Comparison of ENCODE assay signal across 10 cellular contexts in the genomic region with DNA sequence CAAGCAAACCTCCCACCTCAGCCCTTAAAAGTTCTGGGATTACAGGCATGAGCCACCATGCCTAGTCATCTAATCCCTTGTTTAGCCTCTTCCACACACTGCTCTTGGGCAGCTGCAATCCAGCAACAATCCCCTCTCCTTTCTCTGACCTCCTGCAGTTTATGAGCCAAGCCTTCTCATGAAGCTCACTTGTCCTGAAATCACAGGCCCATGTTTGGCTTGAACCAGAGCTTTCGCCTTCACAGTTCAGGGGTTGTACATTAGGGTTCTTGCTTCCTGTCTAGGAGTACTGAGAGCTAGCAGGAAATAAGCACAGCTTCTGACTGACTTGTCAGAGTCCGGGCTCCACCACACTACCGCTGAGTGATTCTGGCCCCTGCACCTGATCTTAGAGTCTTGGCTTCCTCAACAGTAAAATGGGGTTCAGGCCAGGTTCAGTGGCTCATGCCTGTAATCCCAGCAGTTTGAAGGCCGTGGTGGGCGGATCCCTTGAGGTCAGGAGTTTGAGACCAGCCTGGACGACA. TPM values are rescaled to one million over a fixed set of nuclear protein-coding genes. Genes with fewer than 3 reads are reported as not detected.
DNase-seq lines count a peak whose midpoint lies in the region; ATAC-seq lines count a peak whose summit lies in the region.
"Had no signal": no experiment of that assay in that cellular context is flagged by ENCODE, and none has a peak within 500 bp of the region (broad histone marks: within the 10 kb centered on the region; RNA-seq: fewer than 3 reads in every experiment).

No MANE protein-coding gene starts in this region.

- H3K27ac ChIP-seq in mesenchymal stem cell (ENCODE audit: low read length, poor library complexity, severe bottlenecking): no peak overlapping the region
- H3K27ac ChIP-seq: lower lobe of right lung, thoracic aorta had no signal

- no peak overlapping the region for H2BK12ac ChIP-seq in mesenchymal stem cell (ENCODE audit: low read length in 2 of 2)

- no peaks in the 10 kb centered on the region for H3K36me3 ChIP-seq in mesenchymal stem cell (ENCODE audit: control insufficient read depth in 1 of 2, insufficient read depth in 2 of 2, low read depth in 1 of 2, low read length in 2 of 2)
- H3K36me3 ChIP-seq: lower lobe of right lung, thoracic aorta had no signal

- WGBS in mesenchymal stem cell: 93% methylated on average over 6 of the region's 6 CpGs

- H3K27me3 ChIP-seq in mesenchymal stem cell (ENCODE audit: control insufficient read depth in 1 of 2, insufficient read depth in 1 of 2, low read length in 2 of 2): no peaks in the 10 kb centered on the region

- H2AFZ ChIP-seq in mesenchymal stem cell (ENCODE audit: low read depth, low read length): no peak overlapping the region

- no peak overlapping the region for H2AK5ac ChIP-seq in mesenchymal stem cell (ENCODE audit: low read length, severe bottlenecking)

- H2BK120ac ChIP-seq in mesenchymal stem cell (ENCODE audit: low read depth, low read length): no peak overlapping the region

- peak overlapping the region; percentile 94 for H3K27ac Mint-ChIP-seq in T-helper 17 cell

- no peaks in the 10 kb centered on the region for H3K4me1 ChIP-seq in mesenchymal stem cell (ENCODE audit: control insufficient read depth, insufficient read depth, low read depth, low read length)
- H3K4me1 ChIP-seq: lower lobe of right lung had no signal

- no peak overlapping the region for H3K18ac ChIP-seq in mesenchymal stem cell (ENCODE audit: low read depth in 1 of 2, low read length in 2 of 2)

- no peaks in the 10 kb centered on the region for H3K27me3 Mint-ChIP-seq in T-helper 17 cell

- H3K9ac ChIP-seq in mesenchymal stem cell (ENCODE audit: low read length): no peak overlapping the region

- ATAC-seq in GM18508 (IDR thresholded peaks at IDR 0.05; ENCODE audit: insufficient read depth, unreplicated experiment) (peak; percentile 61), HG02588 (IDR thresholded peaks at IDR 0.05; ENCODE audit: unreplicated experiment) (peak; percentile 86), T-helper 17 cell (peak; percentile 97)

- H3K9me3 ChIP-seq in T-helper 17 cell (ENCODE audit: control insufficient read depth, low read length, poor library complexity, severe bottlenecking) (no peaks in the 10 kb centered on the region), mesenchymal stem cell (ENCODE audit: control insufficient read depth, low read length) (no peaks in the 10 kb centered on the region)
- H3K9me3 ChIP-seq: lower lobe of right lung, thoracic aorta had no signal

- H3K14ac ChIP-seq in mesenchymal stem cell (ENCODE audit: low read length in 2 of 2): no peak overlapping the region

- no peak overlapping the region for H3K4me3 ChIP-seq in mesenchymal stem cell (ENCODE audit: insufficient read depth in 1 of 2, low read depth in 1 of 2, low read length in 2 of 2)
- H3K4me3 ChIP-seq: lower lobe of right lung, thoracic aorta had no signal

- H2BK5ac ChIP-seq in mesenchymal stem cell (ENCODE audit: low read depth, low read length, poor library complexity, severe bottlenecking): no peak overlapping the region

- peak overlapping the region; percentile 46 for H4K8ac ChIP-seq in mesenchymal stem cell (ENCODE audit: low read length)

- DNase-seq in T-helper 17 cell (no peak), mesenchymal stem cell (no peak), midbrain (lab: John Stamatoyannopoulos, UW) (no peak), H4 (ENCODE audit: low spot score) (no peak), AML-193 (lab: John Stamatoyannopoulos, UW) (no peak), ecto neural progenitor cell (ENCODE audit: low spot score) (no peak)
- DNase-seq: lower lobe of right lung had no signal

- H2BK15ac ChIP-seq in mesenchymal stem cell (ENCODE audit: low read depth, poor library complexity, severe bottlenecking): no peak overlapping the region

- no peak overlapping the region for H4K91ac ChIP-seq in mesenchymal stem cell (ENCODE audit: low read length)

- H3K4me3 Mint-ChIP-seq in T-helper 17 cell: no peak overlapping the region

- no peak overlapping the region for H3K4ac ChIP-seq in mesenchymal stem cell (ENCODE audit: low read depth in 1 of 2, low read length in 2 of 2)

- no peak overlapping the region for H3K4me2 ChIP-seq in mesenchymal stem cell (ENCODE audit: low read length, poor library complexity, severe bottlenecking)

- H3K4me1 Mint-ChIP-seq in T-helper 17 cell: peaks cover 6% of the 10 kb centered on the region

- H3K36me3 Mint-ChIP-seq in T-helper 17 cell (ENCODE audit: low read depth): no peaks in the 10 kb centered on the region

- no peaks in the 10 kb centered on the region for H3K79me1 ChIP-seq in mesenchymal stem cell (replicated peaks; ENCODE audit: low read length, poor library complexity, severe bottlenecking)

- no peak overlapping the region for H3K23ac ChIP-seq in mesenchymal stem cell (ENCODE audit: low read length in 2 of 2)

RNA-seq across cellular contexts. Expression of gene ERAL1, which starts 16.3 kb away (rescaled TPM):
- 10 to 100 TPM; 19.0 to 20.5 TPM for total RNA-seq in T-helper 17 cell
- 25.6 TPM for polyA plus RNA-seq in mesenchymal stem cell (2013, experiment 1 of 2)
- polyA plus RNA-seq in mesenchymal stem cell (2013, experiment 2 of 2): 25.3 TPM
- 23.4 and 37.5 TPM in 2 replicates for total RNA-seq in H4 (2014; rRNA removed; shearing (Covaris generic))

RNA-seq across cellular contexts. Expression of gene FLOT2, which starts 26.4 kb away (rescaled TPM):
- 100 to 1,000 TPM; 132 to 147 TPM for total RNA-seq in T-helper 17 cell
- 70.2 TPM for polyA plus RNA-seq in mesenchymal stem cell (2013, experiment 1 of 2)
- polyA plus RNA-seq in mesenchymal stem cell (2013, experiment 2 of 2): 65.0 TPM
- total RNA-seq in H4 (2014; rRNA removed; shearing (Covaris generic)): 15.5 and 21.3 TPM in 2 replicates

RNA-seq across cellular contexts. Expression of gene FAM222B, which starts 28.5 kb away (rescaled TPM):
- 10 to 100 TPM; 18.3 to 22.6 TPM for total RNA-seq in T-helper 17 cell
- polyA plus RNA-seq in mesenchymal stem cell (2013, experiment 1 of 2): 44.5 TPM
- 42.8 TPM for polyA plus RNA-seq in mesenchymal stem cell (2013, experiment 2 of 2)
- total RNA-seq in H4 (2014; rRNA removed; shearing (Covaris generic)): 3.6 and 4.1 TPM in 2 replicates

RNA-seq across cellular contexts. Expression of gene DHRS13, which starts 31.8 kb away (rescaled TPM):
- 10 to 100 TPM; 21.0 TPM for total RNA-seq in T-helper 17 cell
- polyA plus RNA-seq in mesenchymal stem cell (2013, experiment 1 of 2): 1.8 TPM
- 1.7 TPM for polyA plus RNA-seq in mesenchymal stem cell (2013, experiment 2 of 2)
- total RNA-seq in H4 (2014; rRNA removed; shearing (Covaris generic)): 12.3 and 16.1 TPM in 2 replicates
